Comparison of ENCODE assay signal across 8 cellular contexts in the genomic region with DNA sequence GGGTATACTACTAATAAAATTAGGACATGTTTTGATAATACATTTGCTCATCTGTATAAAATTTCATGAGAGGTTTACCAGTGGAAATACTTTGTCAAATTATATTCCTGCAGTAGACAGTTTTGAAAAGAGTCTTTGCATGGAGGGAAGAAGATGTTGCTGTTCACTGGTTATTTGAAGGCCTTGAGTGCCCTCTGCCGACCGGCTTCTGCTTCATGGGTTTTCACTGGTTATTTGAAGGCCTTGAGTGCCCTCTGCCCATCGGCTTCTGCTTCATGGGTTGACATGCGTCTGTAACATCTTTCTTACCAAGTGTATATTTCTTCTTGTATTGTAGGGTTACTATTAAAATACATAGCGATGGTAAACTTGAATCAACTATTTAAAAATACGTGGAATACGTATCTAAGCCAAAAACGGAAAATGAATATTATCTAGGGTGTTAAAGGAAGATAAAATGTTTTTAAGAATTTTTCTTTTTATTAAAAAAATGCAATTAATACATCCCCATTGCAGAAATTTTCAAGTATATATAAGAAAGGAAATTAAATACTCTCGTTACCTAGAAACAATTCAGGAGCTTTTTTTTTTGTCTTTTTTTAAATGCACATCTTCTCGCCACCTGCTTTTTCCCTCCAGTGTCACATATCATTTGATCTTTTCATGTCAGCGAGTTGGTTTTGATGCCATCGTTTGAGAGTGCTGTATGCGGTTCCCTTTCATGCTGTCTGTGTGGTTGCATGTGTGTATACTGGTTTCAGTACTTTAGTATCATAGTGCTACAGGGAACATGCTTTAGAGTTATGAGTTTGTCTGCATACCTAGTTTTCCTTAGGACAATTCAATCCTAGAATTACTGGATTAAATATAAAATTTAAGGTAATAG.
DNase-seq lines count a peak whose midpoint lies in the region; ATAC-seq, FAIRE-seq and TF ChIP-seq lines count a peak whose summit lies in the region.

No MANE protein-coding gene starts in this region.

- H3K4me1 ChIP-seq in RWPE2 (ENCODE audit: insufficient read depth, poor library complexity, severe bottlenecking) = no peaks in the 10 kb centered on the region

- peak; percentile 81 for ATAC-seq in RWPE2 (ENCODE audit: low read depth)

- no peaks in the 10 kb centered on the region for H3K9me3 Mint-ChIP-seq in activated naive CD4-positive, alpha-beta T cell treated with anti-CD3 and anti-CD28 coated beads, Interleukin-2, amount 10 ng/mL, durations not matched to agents 7 days and 5 days
- no peaks in the 10 kb centered on the region for H3K9me3 Mint-ChIP-seq in progenitor cell of endocrine pancreas (ENCODE audit: low read depth)

- FAIRE-seq in A204.1 (lab: Jason Lieb, UNC) = peak; percentile 98

- H3K27ac Mint-ChIP-seq in activated naive CD4-positive, alpha-beta T cell treated with anti-CD3 and anti-CD28 coated beads, Interleukin-2, amount 10 ng/mL, durations not matched to agents 7 days and 5 days = peak overlapping the region; percentile 53
- H3K27ac Mint-ChIP-seq in progenitor cell of endocrine pancreas = no peak overlapping the region

- peaks cover 63% of the 10 kb centered on the region for H3K36me3 ChIP-seq in RWPE2 (ENCODE audit: low read depth)

- peaks cover 49% of the 10 kb centered on the region for H3K4me1 Mint-ChIP-seq in activated naive CD4-positive, alpha-beta T cell treated with anti-CD3 and anti-CD28 coated beads, Interleukin-2, amount 10 ng/mL, durations not matched to agents 7 days and 5 days
- H3K4me1 Mint-ChIP-seq in progenitor cell of endocrine pancreas (ENCODE audit: low read depth) = peaks cover 3% of the 10 kb centered on the region

- no peak overlapping the region for H3K4me3 ChIP-seq in RWPE2 (ENCODE audit: severe bottlenecking)

- peak overlapping the region; percentile 23 for H3K4me3 Mint-ChIP-seq in activated naive CD4-positive, alpha-beta T cell treated with anti-CD3 and anti-CD28 coated beads, Interleukin-2, amount 10 ng/mL, durations not matched to agents 7 days and 5 days
- no peak overlapping the region for H3K4me3 Mint-ChIP-seq in progenitor cell of endocrine pancreas (ENCODE audit: low read depth)

- H3K27me3 ChIP-seq in RWPE2 (ENCODE audit: insufficient read depth, poor library complexity, severe bottlenecking) = no peaks in the 10 kb centered on the region

- H3K27me3 Mint-ChIP-seq in activated naive CD4-positive, alpha-beta T cell treated with anti-CD3 and anti-CD28 coated beads, Interleukin-2, amount 10 ng/mL, durations not matched to agents 7 days and 5 days = no peaks in the 10 kb centered on the region
- peaks cover 2% of the 10 kb centered on the region for H3K27me3 Mint-ChIP-seq in progenitor cell of endocrine pancreas

- H3K9me3 ChIP-seq in RWPE2 (ENCODE audit: severe bottlenecking) = no peaks in the 10 kb centered on the region

- DNase-seq in GM13977 (ENCODE audit: low spot score) = peak; percentile 49
- peak; percentile 14 for DNase-seq in HS-5 (ENCODE audit: low read depth)
- no peak for DNase-seq in RWPE2 (ENCODE audit: low spot score)
- peak; percentile 80 for DNase-seq in activated naive CD4-positive, alpha-beta T cell treated with anti-CD3 and anti-CD28 coated beads, Interleukin-2, amount 10 ng/mL, durations not matched to agents 7 days and 5 days
- DNase-seq in glomerular visceral epithelial cell (ENCODE audit: extremely low spot score) = peak; percentile 77
- DNase-seq in progenitor cell of endocrine pancreas (ENCODE audit: low spot score, unreplicated experiment) = peak; percentile 43
- no peak for DNase-seq in GM19240 (ENCODE audit: insufficient read length, low spot score)

- in situ Hi-C loops in GM13977 (cut with MboI; ENCODE audit: low pct_unique_long_range_greater_than_20kb, low sequenced_read_pairs, unreplicated experiment) = no loop called here

- TF ChIP-seq CTCF in GM13977 (IDR thresholded peaks at IDR 0.05; ENCODE audit: extremely low read depth, insufficient read depth, missing control alignments) (peak; percentile 85), RWPE2 (IDR thresholded peaks at IDR 0.05; ENCODE audit: poor library complexity, severe bottlenecking) (peak; percentile 84), progenitor cell of endocrine pancreas (IDR thresholded peaks at IDR 0.05; ENCODE audit: unreplicated experiment) (peak; percentile 73)

- peaks cover 55% of the 10 kb centered on the region for H3K36me3 Mint-ChIP-seq in activated naive CD4-positive, alpha-beta T cell treated with anti-CD3 and anti-CD28 coated beads, Interleukin-2, amount 10 ng/mL, durations not matched to agents 7 days and 5 days
- peaks cover 28% of the 10 kb centered on the region for H3K36me3 Mint-ChIP-seq in progenitor cell of endocrine pancreas (ENCODE audit: insufficient read depth)

- CTCF ChIA-PET in activated naive CD4-positive, alpha-beta T cell treated with anti-CD3 and anti-CD28 coated beads, Interleukin-2, amount 10 ng/mL, durations not matched to agents 7 days and 5 days (lab: Charles Lee) = interaction anchor here (0.7 to 6.8 kb wide), 6 partner anchors 26 to 359 kb away, joined by 3 to 38 read pairs (median 3); no protein-coding TSS in a partner anchor

- H3K27ac ChIP-seq in RWPE2 (ENCODE audit: poor library complexity, severe bottlenecking) = no peak overlapping the region

Comparison
In these comparisons a context has a peak if more than half of its experiments do, and no peak if none do; other contexts are left out.
1. DNase-seq: peak in GM13977 (single experiment), HS-5 (single experiment), activated naive CD4-positive, alpha-beta T cell treated with anti-CD3 and anti-CD28 coated beads, Interleukin-2, amount 10 ng/mL, durations not matched to agents 7 days and 5 days (single experiment), glomerular visceral epithelial cell (single experiment) and progenitor cell of endocrine pancreas (single experiment); none in RWPE2 (single experiment) and GM19240 (single experiment).
2. Peak in every context shown above with its lines, with median percentiles within 50 percentile points of each other: CTCF ChIP-seq.